Comparison of ENCODE assay signal across 1 cellular context in genomic region chr18:4068552-4069158, GRCh38.
TF ChIP-seq lines count a peak whose summit lies in the region.

No MANE protein-coding gene starts in this region.

TF ChIP-seq in GM23338, 12 proteins besides CTCF, POLR2A, EP300 and RAD21 (continued from another document):
- no peak for TF ChIP-seq ZNF462 (CRISPR knock-in tag; IDR thresholded peaks at IDR 0.05)
TF ChIP-seq in GM23338: peak in this region for 0.
